ENCODE assay signal across 28 cellular contexts in genomic region chr10:121076760-121077159, GRCh38.
DNase-seq lines count a peak whose midpoint lies in the region; ATAC-seq and TF ChIP-seq lines count a peak whose summit lies in the region.
"Had no signal": no experiment of that assay in that cellular context is flagged by ENCODE, and none has a peak within 500 bp of the region (broad histone marks: within the 10 kb centered on the region; RNA-seq: fewer than 3 reads in every experiment).

No MANE protein-coding gene starts in this region.

- H3K4me1 ChIP-seq in gastroesophageal sphincter (peaks cover 0 to 43% (median 5%) of the 10 kb centered on the region in 3 donors), muscle layer of colon (ENCODE audit: insufficient read depth, low read length) (peaks cover 85% of the 10 kb centered on the region), transverse colon (peaks cover 27 to 54% (median 30%) of the 10 kb centered on the region in 4 donors)
- H3K4me1 ChIP-seq: adrenal gland, psoas muscle had no signal

- TF ChIP-seq CTCF in gastroesophageal sphincter (IDR thresholded peaks at IDR 0.05) (no peak), transverse colon (IDR thresholded peaks at IDR 0.05) (no peak)

- H3K27ac ChIP-seq in gastroesophageal sphincter: peak overlapping the region in 3 of 4 donors; percentile 24 to 55 (median 45)
- peak overlapping the region; percentile 68 for H3K27ac ChIP-seq in muscle layer of colon (ENCODE audit: low read depth, low read length)
- peak overlapping the region; percentile 5 to 69 (median 43) for H3K27ac ChIP-seq in transverse colon
- H3K27ac ChIP-seq: adrenal gland, neutrophil, psoas muscle had no signal

- ATAC-seq in gastroesophageal sphincter (peak; percentile 34), GM19467 (IDR thresholded peaks at IDR 0.05; ENCODE audit: unreplicated experiment) (no peak), GM19455 (IDR thresholded peaks at IDR 0.05; ENCODE audit: unreplicated experiment) (no peak)
- ATAC-seq: left colon; stimulated activated memory B cell treated with anti-CD40 and anti-IgM and Interleukin-4, amounts not matched to agents 10 μg/mL and 1 μg/mL and 100 μg/mL, for 72 hours had no signal

- in situ Hi-C loops in transverse colon (cut with MboI; ENCODE audit: low pct_ligation_motif_present in 1 of 4, low pct_unique_long_range_greater_than_20kb in 1 of 4, low sequenced_read_pairs in 3 of 4): no loop called here

- no peaks in the 10 kb centered on the region for H3K36me3 ChIP-seq in gastroesophageal sphincter
- no peaks in the 10 kb centered on the region for H3K36me3 ChIP-seq in muscle layer of colon (ENCODE audit: insufficient read depth, low read length)
- H3K36me3 ChIP-seq in transverse colon: no peaks in the 10 kb centered on the region
- H3K36me3 ChIP-seq: adrenal gland, neutrophil had no signal

- H3K9me3 ChIP-seq in gastroesophageal sphincter: no peaks in the 10 kb centered on the region
- H3K9me3 ChIP-seq in muscle layer of colon (ENCODE audit: low read length): no peaks in the 10 kb centered on the region
- no peaks in the 10 kb centered on the region for H3K9me3 ChIP-seq in transverse colon
- H3K9me3 ChIP-seq: adrenal gland, neutrophil, psoas muscle had no signal

- intact Hi-C loops in transverse colon (cut with DNase I; ENCODE audit: low total_unique reads): no loop called here

- DNase-seq in NCI-H510A treated with DMSO at 0.1 percent for 48 hours (lab: John Stamatoyannopoulos, UW) (peak; percentile 27), NCI-H510A (lab: John Stamatoyannopoulos, UW) (no peak), transverse colon (no peak)
- DNase-seq in activated effector memory CD4-positive, alpha-beta T cell treated with anti-CD3 and anti-CD28 coated beads, Interleukin-2, amount 50 U/mL, for 16 hours: no peak
- DNase-seq: 8988T; activated CD4-positive, alpha-beta memory T cell treated with anti-CD3 and anti-CD28 coated beads, Interleukin-2, amount 10 ng/mL, durations not matched to agents 7 days and 5 days; activated CD8-positive, alpha-beta memory T cell treated with anti-CD3 and anti-CD28 coated beads, Interleukin-2, amount 50 U/mL, for 48 hours; activated naive CD4-positive, alpha-beta T cell treated with anti-CD3 and anti-CD28 coated beads, Interleukin-2, amount 10 ng/mL, durations not matched to agents 7 days and 5 days; adrenal gland; Calu3; DND-41; hippocampal formation; KBM-7; MM.1S; naive B cell; NCI-H1105 treated with DMSO at 0.1 percent for 48 hours; NCI-H187 treated with DMSO at 0.1 percent for 48 hours; NCI-H2171 treated with DMSO at 0.1 percent for 48 hours; NCI-H524 treated with DMSO at 0.1 percent for 48 hours; T-helper 9 cell had no signal

- no peak overlapping the region for H3K4me3 ChIP-seq in gastroesophageal sphincter
- peak overlapping the region in 1 of 2 donors; percentile 3 for H3K4me3 ChIP-seq in muscle layer of colon (ENCODE audit: low read depth in 1 of 2, low read length in 2 of 2)
- H3K4me3 ChIP-seq in transverse colon: no peak overlapping the region
- H3K4me3 ChIP-seq: adrenal gland, psoas muscle had no signal

- no peaks in the 10 kb centered on the region for H3K27me3 ChIP-seq in gastroesophageal sphincter
- no peaks in the 10 kb centered on the region for H3K27me3 ChIP-seq in muscle layer of colon (ENCODE audit: control insufficient read depth in 1 of 2, insufficient read depth in 2 of 2, low read length in 2 of 2)
- no peaks in the 10 kb centered on the region for H3K27me3 ChIP-seq in transverse colon
- H3K27me3 ChIP-seq: adrenal gland, neutrophil had no signal

- H3K9ac ChIP-seq in muscle layer of colon (ENCODE audit: low read length): no peak overlapping the region

- TF ChIP-seq EP300 in gastroesophageal sphincter (IDR thresholded peaks at IDR 0.05): no peak
- TF ChIP-seq EP300 in transverse colon (IDR thresholded peaks at IDR 0.05; ENCODE audit: low read depth): no peak

- WGBS in gastroesophageal sphincter (ENCODE audit: low coverage in 1 of 2), 2 donors: 41 to 67% methylated on average over 2 to 3 of the region's 3 CpGs
- 46% methylated on average over 3 of the region's 3 CpGs; no CpG with 5 or more reads in 1 of the 2 donors for WGBS in transverse colon (ENCODE audit: low coverage in 1 of 2), 2 donors

- TF ChIP-seq POLR2A in gastroesophageal sphincter (IDR thresholded peaks at IDR 0.05) (no peak), transverse colon (IDR thresholded peaks at IDR 0.05) (no peak)
